Comparison of ENCODE assay signal across 23 cellular contexts in the genomic region with DNA sequence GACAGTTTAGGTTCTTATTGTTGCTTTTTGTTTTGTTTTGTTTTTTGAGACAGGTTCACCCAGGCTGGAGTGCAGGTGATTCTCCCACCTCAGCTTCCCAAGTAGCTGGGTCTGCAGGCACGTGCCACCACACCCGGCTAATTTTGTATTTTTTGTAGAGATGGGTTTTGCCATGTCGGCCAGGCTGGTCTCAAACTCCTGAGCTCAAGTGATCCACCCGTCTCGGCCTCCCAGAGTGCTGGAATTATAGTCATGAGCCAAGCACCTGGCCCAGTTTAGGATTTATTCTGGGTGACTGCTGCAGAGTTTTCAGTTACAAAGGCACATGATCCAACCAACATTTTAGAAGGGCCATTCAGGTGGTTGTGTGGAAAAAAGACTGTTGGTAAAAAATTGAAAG.
A peak's percentile ranks its signal among the peaks of the same experiment; 100 is the strongest.
DNase-seq lines count a peak whose midpoint lies in the region; ATAC-seq lines count a peak whose summit lies in the region.
"Had no signal": no experiment of that assay in that cellular context is flagged by ENCODE, and none has a peak within 500 bp of the region (broad histone marks: within the 10 kb centered on the region; RNA-seq: fewer than 3 reads in every experiment).

No MANE protein-coding gene starts in this region.

- ATAC-seq in Right ventricle myocardium inferior (no peak), Right ventricle myocardium superior (ENCODE audit: poor library complexity) (no peak)
- ATAC-seq: A549; CD8-positive, alpha-beta T cell had no signal

- intact Hi-C loops in Right ventricle myocardium inferior (cut with DNase I): no loop called here
- intact Hi-C loops in Right ventricle myocardium superior (cut with DNase I): no loop called here

- DNase-seq in Right ventricle myocardium inferior (ENCODE audit: missing footprints) (peak; percentile 51), Right ventricle myocardium superior (no peak)
- DNase-seq: 8988T; ACHN; AML-193; BE2C; C1 segment of cervical spinal cord; Caco-2; Calu3; CD4-positive, alpha-beta memory T cell; CD4-positive, alpha-beta T cell; CD4-positive, CD25-positive, alpha-beta regulatory T cell; CD8-positive, alpha-beta memory T cell; CD8-positive, alpha-beta T cell; COR-L47; DMS 273 treated with DMSO at 0.1 percent for 48 hours; DMS153; DMS53; DMS79; DMS79 treated with DMSO at 0.1 percent for 48 hours; DND-41; EL had no signal
